1 cellular context compared by ENCODE assay signal in genomic region chr19:4669723-4670480, GRCh38.
TF ChIP-seq lines count a peak whose summit lies in the region.

TSS of gene MYDGF (minus strand) at chr19:4670342. CDS start at chr19:4670334, 8 bp downstream.

TF ChIP-seq in H1, 55 proteins besides CTCF, POLR2A, EP300 and RAD21 (continued from another document):
- TF ChIP-seq MAX (IDR thresholded peaks at IDR 0.05) (peak; percentile 96), SAP30 (IDR thresholded peaks at IDR 0.05; ENCODE audit: insufficient read depth, insufficient replicate concordance, low read length) (no peak), BCL11A (IDR thresholded peaks at IDR 0.05; ENCODE audit: low read depth in 2 of 2, low read length in 2 of 2) (no peak), SUZ12 (IDR thresholded peaks at IDR 0.05; ENCODE audit: low read length) (no peak), TCF12 (IDR thresholded peaks at IDR 0.05; ENCODE audit: low read depth, low read length) (no peak), SIN3A (conservative IDR thresholded peaks at IDR 0.05 in 1 of 2, IDR thresholded peaks at IDR 0.05 in 1 of 2; ENCODE audit: low read depth in 1 of 2, low read length in 2 of 2) (peak; percentile 79 to 88; a peak in 3 of 4 replicates), CBX5 (IDR thresholded peaks at IDR 0.05; ENCODE audit: low read depth, low read length) (no peak), CHD7 (IDR thresholded peaks at IDR 0.05; ENCODE audit: insufficient replicate concordance, low read length) (no peak), CTBP2 (IDR thresholded peaks at IDR 0.05; ENCODE audit: borderline replicate concordance, insufficient read depth, insufficient read length, low read length) (no peak), SIX5 (IDR thresholded peaks at IDR 0.05; ENCODE audit: low read depth, low read length) (no peak), RXRA (IDR thresholded peaks at IDR 0.05; ENCODE audit: insufficient read depth, low read depth, low read length) (no peak), SRF (IDR thresholded peaks at IDR 0.05; ENCODE audit: low read depth, low read length) (no peak), CHD2 (IDR thresholded peaks at IDR 0.05; ENCODE audit: low read length) (no peak), PHF8 (conservative IDR thresholded peaks at IDR 0.05; ENCODE audit: low read depth, low read length) (peak; percentile 93), SIRT6 (IDR thresholded peaks at IDR 0.05; ENCODE audit: low read length) (no peak), SP1 (IDR thresholded peaks at IDR 0.05; ENCODE audit: low read depth, low read length) (peak; percentile 26; the same call in 1 of the 2 replicates), RBBP5 (IDR thresholded peaks at IDR 0.05; ENCODE audit: borderline replicate concordance, low read depth, low read length) (peak; percentile 35; the same call in 1 of the 2 replicates), TAF1 (IDR thresholded peaks at IDR 0.05; ENCODE audit: low read depth, low read length) (peak; percentile 86), SP4 (IDR thresholded peaks at IDR 0.05; ENCODE audit: low read length) (no peak), ZNF274 (IDR thresholded peaks at IDR 0.05; ENCODE audit: borderline replicate concordance, extremely low read depth, low read length) (no peak), ATF2 (IDR thresholded peaks at IDR 0.05; ENCODE audit: low read length) (no peak), SP2 (IDR thresholded peaks at IDR 0.05; ENCODE audit: low read length) (no peak), USF2 (IDR thresholded peaks at IDR 0.05; ENCODE audit: low read length) (peak; percentile 93), EGR1 (IDR thresholded peaks at IDR 0.05; ENCODE audit: borderline replicate concordance, low read depth, low read length) (no peak), KDM4A (IDR thresholded peaks at IDR 0.05; ENCODE audit: low read depth, low read length, severe bottlenecking) (peak; percentile 86), MAFK (IDR thresholded peaks at IDR 0.05; ENCODE audit: low read depth, low read length) (no peak), FOSL1 (IDR thresholded peaks at IDR 0.05; ENCODE audit: insufficient read depth, low read depth, low read length) (no peak), POU5F1 (IDR thresholded peaks at IDR 0.05; ENCODE audit: low read depth, low read length) (no peak), BRCA1 (IDR thresholded peaks at IDR 0.05; ENCODE audit: low read depth, low read length) (no peak), HDAC2 (IDR thresholded peaks at IDR 0.05; ENCODE audit: borderline replicate concordance in 1 of 2, low read depth in 2 of 2, low read length in 2 of 2) (peak in 1 of 2 experiments; percentile 93; a peak in 1 of 4 replicates), TEAD4 (IDR thresholded peaks at IDR 0.05; ENCODE audit: low read depth, low read length) (no peak), NANOG (IDR thresholded peaks at IDR 0.05; ENCODE audit: insufficient read depth, low read depth, low read length, poor library complexity, severe bottlenecking) (no peak), RNF2 (IDR thresholded peaks at IDR 0.05; ENCODE audit: borderline replicate concordance, low read depth, low read length, missing control alignments, poor library complexity, severe bottlenecking) (no peak), KDM1A (IDR thresholded peaks at IDR 0.05; ENCODE audit: borderline replicate concordance, low read length) (no peak), YY1 (IDR thresholded peaks at IDR 0.05; ENCODE audit: low read depth, low read length) (peak; percentile 98), CHD1 (IDR thresholded peaks at IDR 0.05; ENCODE audit: low read depth, low read length) (no peak), E2F6 (IDR thresholded peaks at IDR 0.05) (peak; percentile 75), HDAC6 (IDR thresholded peaks at IDR 0.05; ENCODE audit: low read depth, low read length) (no peak), CBX8 (IDR thresholded peaks at IDR 0.05; ENCODE audit: borderline replicate concordance, low read depth, low read length) (no peak), EZH2 (IDR thresholded peaks at IDR 0.05; ENCODE audit: low read depth, low read length, severe bottlenecking) (no peak), JUND (IDR thresholded peaks at IDR 0.05; ENCODE audit: low read length) (no peak), ATF3 (IDR thresholded peaks at IDR 0.05; ENCODE audit: insufficient read depth, low read depth, low read length) (peak; percentile 83; the same call in 1 of the 2 replicates), BACH1 (IDR thresholded peaks at IDR 0.05; ENCODE audit: low read length) (no peak), CEBPB (IDR thresholded peaks at IDR 0.05; ENCODE audit: low read depth, low read length) (no peak), GTF2F1 (IDR thresholded peaks at IDR 0.05; ENCODE audit: borderline replicate concordance, low read depth, low read length) (no peak), RFX5 (IDR thresholded peaks at IDR 0.05; ENCODE audit: borderline replicate concordance, low read depth, low read length) (no peak), POLR2AphosphoS5 (IDR thresholded peaks at IDR 0.05; ENCODE audit: low read depth, low read length) (peak; percentile 83), GABPA (IDR thresholded peaks at IDR 0.05; ENCODE audit: borderline replicate concordance, insufficient read depth, low read length) (no peak)
